Comparison of ENCODE assay signal across 1 cellular context in the genomic region with DNA sequence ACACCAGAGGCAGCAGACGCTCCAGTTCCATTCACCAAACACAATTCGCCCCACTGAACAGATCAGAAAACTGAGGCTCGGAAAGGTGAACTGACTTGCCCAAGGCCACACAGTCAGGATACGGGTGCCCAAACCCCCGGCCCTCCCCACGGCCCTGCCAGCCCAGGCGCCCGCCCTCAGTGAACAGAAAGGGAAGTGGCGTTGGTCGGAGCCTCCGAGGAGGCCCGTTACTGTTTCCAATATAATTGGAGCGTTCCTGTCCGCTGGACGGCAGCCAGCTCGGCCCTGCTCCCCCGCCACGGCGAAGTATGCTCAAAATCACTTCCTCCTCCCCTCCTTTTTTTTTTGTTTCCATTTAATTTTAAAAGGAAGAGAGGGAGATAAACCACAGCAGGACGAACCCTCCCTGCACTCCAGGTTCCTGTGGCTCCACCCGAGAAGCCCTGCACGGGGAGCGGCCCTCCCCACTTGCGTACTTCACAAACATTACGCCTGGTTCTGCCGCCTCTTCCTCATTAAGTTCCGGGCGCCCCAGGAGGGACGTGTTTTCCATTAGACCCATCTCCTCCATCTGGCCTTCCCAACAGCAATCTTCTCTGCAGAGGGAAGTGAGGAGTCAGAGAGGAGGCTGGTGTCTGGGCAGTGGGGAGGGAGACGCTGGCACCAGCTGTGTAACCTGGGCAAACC.
A peak's percentile ranks its signal among the peaks of the same experiment; 100 is the strongest.
TF ChIP-seq lines count a peak whose summit lies in the region.

No MANE protein-coding gene starts in this region.

TF ChIP-seq in K562, 482 proteins besides CTCF, POLR2A, EP300 and RAD21 (continued from another document and continues in another):
- TF ChIP-seq, protein P1, sequence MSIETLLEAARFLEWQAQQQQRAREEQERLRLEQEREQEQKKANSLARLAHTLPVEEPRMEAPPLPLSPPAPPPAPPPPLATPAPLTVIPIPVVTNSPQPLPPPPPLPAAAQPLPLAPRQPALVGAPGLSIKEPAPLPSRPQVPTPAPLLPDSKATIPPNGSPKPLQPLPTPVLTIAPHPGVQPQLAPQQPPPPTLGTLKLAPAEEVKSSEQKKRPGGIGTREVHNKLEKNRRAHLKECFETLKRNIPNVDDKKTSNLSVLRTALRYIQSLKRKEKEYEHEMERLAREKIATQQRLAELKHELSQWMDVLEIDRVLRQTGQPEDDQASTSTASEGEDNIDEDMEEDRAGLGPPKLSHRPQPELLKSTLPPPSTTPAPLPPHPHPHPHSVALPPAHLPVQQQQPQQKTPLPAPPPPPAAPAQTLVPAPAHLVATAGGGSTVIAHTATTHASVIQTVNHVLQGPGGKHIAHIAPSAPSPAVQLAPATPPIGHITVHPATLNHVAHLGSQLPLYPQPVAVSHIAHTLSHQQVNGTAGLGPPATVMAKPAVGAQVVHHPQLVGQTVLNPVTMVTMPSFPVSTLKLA (conservative IDR thresholded peaks at IDR 0.05), result no peak
- TF ChIP-seq ZNF384 (IDR thresholded peaks at IDR 0.05; ENCODE audit: low read depth, low read length) (0 out of 2 replicates have a peak, but pooled peaks have one; percentile 37), NFXL1 (CRISPR knock-in tag; IDR thresholded peaks at IDR 0.05) (no peak), IFI16 (CRISPR knock-in tag; IDR thresholded peaks at IDR 0.05) (no peak), PTRF (tag; IDR thresholded peaks at IDR 0.05) (no peak), RFX7 (CRISPR knock-in tag; IDR thresholded peaks at IDR 0.05) (no peak), TOE1 (IDR thresholded peaks at IDR 0.05; ENCODE audit: borderline replicate concordance) (no peak), TOE1 (CRISPR knock-in tag; IDR thresholded peaks at IDR 0.05; ENCODE audit: borderline replicate concordance, low read depth) (no peak), ZNF24 (IDR thresholded peaks at IDR 0.05) (0 out of 2 replicates have a peak, but pooled peaks have one; percentile 6), ZNF311 (CRISPR knock-in tag; IDR thresholded peaks at IDR 0.05) (no peak), TGIF2 (CRISPR knock-in tag; IDR thresholded peaks at IDR 0.05) (no peak), RBM15 (IDR thresholded peaks at IDR 0.05; ENCODE audit: insufficient read depth, low read length) (no peak), RBM14 (IDR thresholded peaks at IDR 0.05; ENCODE audit: borderline replicate concordance, insufficient read depth, low read depth, low read length) (no peak), PYGO2 (tag; IDR thresholded peaks at IDR 0.05) (no peak), ZNF695 (CRISPR knock-in tag; IDR thresholded peaks at IDR 0.05) (no peak), ZNF274 (IDR thresholded peaks at IDR 0.05; ENCODE audit: borderline replicate concordance, low read depth, low read length) (no peak), GABPA (tag; conservative IDR thresholded peaks at IDR 0.05; ENCODE audit: low read depth) (peak; percentile 56; the same call in 1 of the 2 replicates), ZNF232 (CRISPR knock-in tag; IDR thresholded peaks at IDR 0.05) (no peak), CBX5 (IDR thresholded peaks at IDR 0.05; ENCODE audit: borderline replicate concordance, low read depth) (no peak), PRPF4 (IDR thresholded peaks at IDR 0.05; ENCODE audit: insufficient read depth, low read depth, low read length, poor library complexity, severe bottlenecking) (no peak), GTF2A2 (tag; IDR thresholded peaks at IDR 0.05) (no peak), RNF2 (IDR thresholded peaks at IDR 0.05) (no peak), TCF3 (CRISPR knock-in tag; IDR thresholded peaks at IDR 0.05) (no peak), HNRNPLL (IDR thresholded peaks at IDR 0.05; ENCODE audit: low read depth, low read length, poor library complexity, severe bottlenecking) (peak; percentile 54), KAT8 (IDR thresholded peaks at IDR 0.05; ENCODE audit: low read depth) (no peak), PHB (CRISPR knock-in tag; IDR thresholded peaks at IDR 0.05) (no peak), BCOR (IDR thresholded peaks at IDR 0.05) (peak; percentile 95), U2AF2 (optimal IDR thresholded peaks at IDR 0.05; ENCODE audit: low read depth, low read length) (no peak), BRCA1 (IDR thresholded peaks at IDR 0.05) (no peak), BRCA1 (CRISPR knock-in tag; IDR thresholded peaks at IDR 0.05) (no peak), MAFF (IDR thresholded peaks at IDR 0.05; ENCODE audit: low read length) (no peak), FOXK1 (CRISPR knock-in tag; IDR thresholded peaks at IDR 0.05; ENCODE audit: borderline replicate concordance) (no peak), ZNF408 (CRISPR knock-in tag; IDR thresholded peaks at IDR 0.05; ENCODE audit: low read depth) (no peak), SMARCE1 (IDR thresholded peaks at IDR 0.05) (no peak), CBFB (CRISPR knock-in tag; IDR thresholded peaks at IDR 0.05) (no peak), NR4A1 (CRISPR knock-in tag; IDR thresholded peaks at IDR 0.05) (no peak), NR4A1 (tag; IDR thresholded peaks at IDR 0.05) (no peak), TEAD1 (CRISPR knock-in tag; IDR thresholded peaks at IDR 0.05) (no peak), ZNF184 (CRISPR knock-in tag; IDR thresholded peaks at IDR 0.05) (no peak)
- TF ChIP-seq, protein P2, sequence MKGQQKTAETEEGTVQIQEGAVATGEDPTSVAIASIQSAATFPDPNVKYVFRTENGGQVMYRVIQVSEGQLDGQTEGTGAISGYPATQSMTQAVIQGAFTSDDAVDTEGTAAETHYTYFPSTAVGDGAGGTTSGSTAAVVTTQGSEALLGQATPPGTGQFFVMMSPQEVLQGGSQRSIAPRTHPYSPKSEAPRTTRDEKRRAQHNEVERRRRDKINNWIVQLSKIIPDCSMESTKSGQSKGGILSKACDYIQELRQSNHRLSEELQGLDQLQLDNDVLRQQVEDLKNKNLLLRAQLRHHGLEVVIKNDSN (CRISPR knock-in tag; IDR thresholded peaks at IDR 0.05), result no peak
- TF ChIP-seq, protein P3, sequence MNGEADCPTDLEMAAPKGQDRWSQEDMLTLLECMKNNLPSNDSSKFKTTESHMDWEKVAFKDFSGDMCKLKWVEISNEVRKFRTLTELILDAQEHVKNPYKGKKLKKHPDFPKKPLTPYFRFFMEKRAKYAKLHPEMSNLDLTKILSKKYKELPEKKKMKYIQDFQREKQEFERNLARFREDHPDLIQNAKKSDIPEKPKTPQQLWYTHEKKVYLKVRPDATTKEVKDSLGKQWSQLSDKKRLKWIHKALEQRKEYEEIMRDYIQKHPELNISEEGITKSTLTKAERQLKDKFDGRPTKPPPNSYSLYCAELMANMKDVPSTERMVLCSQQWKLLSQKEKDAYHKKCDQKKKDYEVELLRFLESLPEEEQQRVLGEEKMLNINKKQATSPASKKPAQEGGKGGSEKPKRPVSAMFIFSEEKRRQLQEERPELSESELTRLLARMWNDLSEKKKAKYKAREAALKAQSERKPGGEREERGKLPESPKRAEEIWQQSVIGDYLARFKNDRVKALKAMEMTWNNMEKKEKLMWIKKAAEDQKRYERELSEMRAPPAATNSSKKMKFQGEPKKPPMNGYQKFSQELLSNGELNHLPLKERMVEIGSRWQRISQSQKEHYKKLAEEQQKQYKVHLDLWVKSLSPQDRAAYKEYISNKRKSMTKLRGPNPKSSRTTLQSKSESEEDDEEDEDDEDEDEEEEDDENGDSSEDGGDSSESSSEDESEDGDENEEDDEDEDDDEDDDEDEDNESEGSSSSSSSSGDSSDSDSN (IDR thresholded peaks at IDR 0.05; ENCODE audit: borderline replicate concordance in 1 of 2, low read depth in 2 of 2, low read length in 2 of 2), result 0 out of 4 replicates have a peak, but pooled peaks of 1 of the 2 experiments have one; percentile 17
- TF ChIP-seq, protein P4, sequence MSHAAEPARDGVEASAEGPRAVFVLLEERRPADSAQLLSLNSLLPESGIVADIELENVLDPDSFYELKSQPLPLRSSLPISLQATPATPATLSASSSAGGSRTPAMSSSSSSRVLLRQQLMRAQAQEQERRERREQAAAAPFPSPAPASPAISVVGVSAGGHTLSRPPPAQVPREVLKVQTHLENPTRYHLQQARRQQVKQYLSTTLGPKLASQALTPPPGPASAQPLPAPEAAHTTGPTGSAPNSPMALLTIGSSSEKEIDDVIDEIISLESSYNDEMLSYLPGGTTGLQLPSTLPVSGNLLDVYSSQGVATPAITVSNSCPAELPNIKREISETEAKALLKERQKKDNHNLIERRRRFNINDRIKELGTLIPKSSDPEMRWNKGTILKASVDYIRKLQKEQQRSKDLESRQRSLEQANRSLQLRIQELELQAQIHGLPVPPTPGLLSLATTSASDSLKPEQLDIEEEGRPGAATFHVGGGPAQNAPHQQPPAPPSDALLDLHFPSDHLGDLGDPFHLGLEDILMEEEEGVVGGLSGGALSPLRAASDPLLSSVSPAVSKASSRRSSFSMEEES (CRISPR knock-in tag; IDR thresholded peaks at IDR 0.05), result no peak
- TF ChIP-seq, protein P5, sequence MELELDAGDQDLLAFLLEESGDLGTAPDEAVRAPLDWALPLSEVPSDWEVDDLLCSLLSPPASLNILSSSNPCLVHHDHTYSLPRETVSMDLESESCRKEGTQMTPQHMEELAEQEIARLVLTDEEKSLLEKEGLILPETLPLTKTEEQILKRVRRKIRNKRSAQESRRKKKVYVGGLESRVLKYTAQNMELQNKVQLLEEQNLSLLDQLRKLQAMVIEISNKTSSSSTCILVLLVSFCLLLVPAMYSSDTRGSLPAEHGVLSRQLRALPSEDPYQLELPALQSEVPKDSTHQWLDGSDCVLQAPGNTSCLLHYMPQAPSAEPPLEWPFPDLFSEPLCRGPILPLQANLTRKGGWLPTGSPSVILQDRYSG (tag; conservative IDR thresholded peaks at IDR 0.05; ENCODE audit: low read depth), result no peak
- TF ChIP-seq, protein P6, sequence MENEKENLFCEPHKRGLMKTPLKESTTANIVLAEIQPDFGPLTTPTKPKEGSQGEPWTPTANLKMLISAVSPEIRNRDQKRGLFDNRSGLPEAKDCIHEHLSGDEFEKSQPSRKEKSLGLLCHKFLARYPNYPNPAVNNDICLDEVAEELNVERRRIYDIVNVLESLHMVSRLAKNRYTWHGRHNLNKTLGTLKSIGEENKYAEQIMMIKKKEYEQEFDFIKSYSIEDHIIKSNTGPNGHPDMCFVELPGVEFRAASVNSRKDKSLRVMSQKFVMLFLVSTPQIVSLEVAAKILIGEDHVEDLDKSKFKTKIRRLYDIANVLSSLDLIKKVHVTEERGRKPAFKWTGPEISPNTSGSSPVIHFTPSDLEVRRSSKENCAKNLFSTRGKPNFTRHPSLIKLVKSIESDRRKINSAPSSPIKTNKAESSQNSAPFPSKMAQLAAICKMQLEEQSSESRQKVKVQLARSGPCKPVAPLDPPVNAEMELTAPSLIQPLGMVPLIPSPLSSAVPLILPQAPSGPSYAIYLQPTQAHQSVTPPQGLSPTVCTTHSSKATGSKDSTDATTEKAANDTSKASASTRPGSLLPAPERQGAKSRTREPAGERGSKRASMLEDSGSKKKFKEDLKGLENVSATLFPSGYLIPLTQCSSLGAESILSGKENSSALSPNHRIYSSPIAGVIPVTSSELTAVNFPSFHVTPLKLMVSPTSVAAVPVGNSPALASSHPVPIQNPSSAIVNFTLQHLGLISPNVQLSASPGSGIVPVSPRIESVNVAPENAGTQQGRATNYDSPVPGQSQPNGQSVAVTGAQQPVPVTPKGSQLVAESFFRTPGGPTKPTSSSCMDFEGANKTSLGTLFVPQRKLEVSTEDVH (IDR thresholded peaks at IDR 0.05; ENCODE audit: low read depth, partially characterized antibody), result no peak
- TF ChIP-seq, protein P7, sequence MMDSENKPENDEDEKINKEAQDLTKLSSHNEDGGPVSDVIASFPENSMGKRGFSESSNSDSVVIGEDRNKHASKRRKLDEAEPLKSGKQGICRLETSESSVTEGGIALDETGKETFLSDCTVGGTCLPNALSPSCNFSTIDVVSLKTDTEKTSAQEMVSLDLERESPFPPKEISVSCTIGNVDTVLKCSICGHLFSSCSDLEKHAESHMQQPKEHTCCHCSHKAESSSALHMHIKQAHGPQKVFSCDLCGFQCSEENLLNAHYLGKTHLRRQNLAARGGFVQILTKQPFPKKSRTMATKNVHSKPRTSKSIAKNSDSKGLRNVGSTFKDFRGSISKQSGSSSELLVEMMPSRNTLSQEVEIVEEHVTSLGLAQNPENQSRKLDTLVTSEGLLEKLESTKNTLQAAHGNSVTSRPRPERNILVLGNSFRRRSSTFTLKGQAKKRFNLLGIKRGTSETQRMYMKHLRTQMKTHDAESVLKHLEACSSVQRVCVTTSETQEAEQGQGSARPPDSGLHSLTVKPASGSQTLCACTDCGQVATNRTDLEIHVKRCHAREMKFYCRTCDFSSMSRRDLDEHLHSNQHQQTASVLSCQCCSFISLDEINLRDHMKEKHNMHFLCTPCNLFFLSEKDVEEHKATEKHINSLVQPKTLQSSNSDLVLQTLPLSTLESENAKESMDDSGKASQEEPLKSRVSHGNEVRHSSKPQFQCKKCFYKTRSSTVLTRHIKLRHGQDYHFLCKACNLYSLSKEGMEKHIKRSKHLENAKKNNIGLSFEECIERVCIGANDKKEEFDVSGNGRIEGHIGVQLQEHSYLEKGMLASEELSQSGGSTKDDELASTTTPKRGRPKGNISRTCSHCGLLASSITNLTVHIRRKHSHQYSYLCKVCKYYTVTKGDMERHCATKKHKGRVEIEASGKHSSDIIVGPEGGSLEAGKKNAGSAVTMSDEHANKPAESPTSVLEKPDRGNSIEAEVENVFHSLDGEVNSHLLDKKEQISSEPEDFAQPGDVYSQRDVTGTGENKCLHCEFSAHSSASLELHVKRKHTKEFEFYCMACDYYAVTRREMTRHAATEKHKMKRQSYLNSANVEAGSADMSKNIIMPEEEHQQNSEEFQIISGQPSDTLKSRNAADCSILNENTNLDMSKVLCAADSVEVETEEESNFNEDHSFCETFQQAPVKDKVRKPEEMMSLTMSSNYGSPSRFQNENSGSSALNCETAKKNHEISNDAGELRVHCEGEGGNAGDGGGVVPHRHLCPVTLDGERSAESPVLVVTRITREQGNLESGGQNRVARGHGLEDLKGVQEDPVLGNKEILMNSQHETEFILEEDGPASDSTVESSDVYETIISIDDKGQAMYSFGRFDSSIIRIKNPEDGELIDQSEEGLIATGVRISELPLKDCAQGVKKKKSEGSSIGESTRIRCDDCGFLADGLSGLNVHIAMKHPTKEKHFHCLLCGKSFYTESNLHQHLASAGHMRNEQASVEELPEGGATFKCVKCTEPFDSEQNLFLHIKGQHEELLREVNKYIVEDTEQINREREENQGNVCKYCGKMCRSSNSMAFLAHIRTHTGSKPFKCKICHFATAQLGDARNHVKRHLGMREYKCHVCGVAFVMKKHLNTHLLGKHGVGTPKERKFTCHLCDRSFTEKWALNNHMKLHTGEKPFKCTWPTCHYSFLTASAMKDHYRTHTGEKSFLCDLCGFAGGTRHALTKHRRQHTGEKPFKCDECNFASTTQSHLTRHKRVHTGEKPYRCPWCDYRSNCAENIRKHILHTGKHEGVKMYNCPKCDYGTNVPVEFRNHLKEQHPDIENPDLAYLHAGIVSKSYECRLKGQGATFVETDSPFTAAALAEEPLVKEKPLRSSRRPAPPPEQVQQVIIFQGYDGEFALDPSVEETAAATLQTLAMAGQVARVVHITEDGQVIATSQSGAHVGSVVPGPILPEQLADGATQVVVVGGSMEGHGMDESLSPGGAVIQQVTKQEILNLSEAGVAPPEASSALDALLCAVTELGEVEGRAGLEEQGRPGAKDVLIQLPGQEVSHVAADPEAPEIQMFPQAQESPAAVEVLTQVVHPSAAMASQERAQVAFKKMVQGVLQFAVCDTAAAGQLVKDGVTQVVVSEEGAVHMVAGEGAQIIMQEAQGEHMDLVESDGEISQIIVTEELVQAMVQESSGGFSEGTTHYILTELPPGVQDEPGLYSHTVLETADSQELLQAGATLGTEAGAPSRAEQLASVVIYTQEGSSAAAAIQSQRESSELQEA (IDR thresholded peaks at IDR 0.05; ENCODE audit: low read depth), result no peak
